In the genomic region with DNA sequence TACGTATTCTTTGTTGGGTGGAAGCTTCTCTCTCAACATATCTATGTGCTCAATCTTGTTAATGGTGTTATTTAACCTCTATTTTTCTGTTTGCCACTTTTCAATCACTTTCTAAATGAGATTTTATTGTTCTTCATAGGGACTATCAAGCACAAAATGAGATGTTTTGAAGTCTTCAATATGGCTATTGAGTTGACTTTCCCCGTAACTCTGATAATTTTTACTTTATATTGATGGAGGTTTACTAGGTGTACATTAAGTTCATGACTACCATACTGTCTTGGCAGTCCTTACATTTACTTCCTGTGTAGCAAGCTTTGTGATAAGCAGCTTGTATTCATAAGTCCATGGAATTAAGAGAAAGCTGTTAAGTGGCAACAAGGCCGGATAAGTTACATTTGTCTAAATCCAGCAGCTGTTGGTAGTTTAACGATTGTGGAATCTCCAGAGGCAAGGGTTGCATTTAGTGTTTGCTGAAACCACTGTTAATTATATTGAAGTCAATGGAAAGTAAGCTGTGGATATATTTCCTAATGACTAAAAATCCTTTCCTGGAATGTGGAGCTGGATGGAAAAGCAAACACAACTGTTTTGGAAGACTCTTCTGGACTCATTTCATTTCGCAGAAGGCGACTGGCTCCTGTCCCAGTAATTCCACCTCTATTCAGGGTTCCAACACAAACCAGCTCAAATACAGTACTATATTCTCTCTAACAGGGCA, we compare ENCODE assay signal across 11 cellular contexts. TPM values are rescaled to one million over a fixed set of nuclear protein-coding genes. Genes with fewer than 3 reads are reported as not detected.
DNase-seq lines count a peak whose midpoint lies in the region; ATAC-seq and TF ChIP-seq lines count a peak whose summit lies in the region.
"Had no signal": no experiment of that assay in that cellular context is flagged by ENCODE, and none has a peak within 500 bp of the region (broad histone marks: within the 10 kb centered on the region; RNA-seq: fewer than 3 reads in every experiment).

No MANE protein-coding gene starts in this region.

- CTCF ChIA-PET in IMR-90 (lab: Yijun Ruan, JAX), result interaction anchor here (0.6 kb wide), 1 partner anchor 144 kb away, joined by 3 read pairs; no protein-coding TSS in a partner anchor

- H2AFZ ChIP-seq in IMR-90 (replicated peaks; ENCODE audit: low read length, poor library complexity), result no peak overlapping the region
- H2AFZ ChIP-seq in smooth muscle cell (ENCODE audit: low read depth), result no peak overlapping the region

- H3K9me3 ChIP-seq in IMR-90 (ENCODE audit: control insufficient read depth, insufficient read depth, low read length) (no peaks in the 10 kb centered on the region), ascending aorta (no peaks in the 10 kb centered on the region), left ventricle myocardium inferior (replicated peaks) (no peaks in the 10 kb centered on the region), smooth muscle cell (replicated peaks; ENCODE audit: low read depth) (no peaks in the 10 kb centered on the region)

- H3K4ac ChIP-seq in IMR-90 (ENCODE audit: low read depth, low read length), result no peak overlapping the region

- peaks cover 29 to 64% of the 10 kb centered on the region in 2 experiments for H3K79me1 ChIP-seq in IMR-90 (ENCODE audit: low read depth in 1 of 2, low read length in 2 of 2)

- ATAC-seq in IMR-90 (ENCODE audit: low read depth) (peak; percentile 45), HG02588 (IDR thresholded peaks at IDR 0.05; ENCODE audit: unreplicated experiment) (no peak)

- TF ChIP-seq POLR2A in IMR-90 (IDR thresholded peaks at IDR 0.05; ENCODE audit: low read depth, low read length), result no peak

- no peak overlapping the region for H4K5ac ChIP-seq in IMR-90 (ENCODE audit: low read depth, low read length)

- H2BK20ac ChIP-seq in IMR-90 (ENCODE audit: low read depth, low read length), result no peak overlapping the region

- no peaks in the 10 kb centered on the region for H3K27me3 ChIP-seq in IMR-90 (ENCODE audit: control insufficient read depth, insufficient read depth, low read length)
- no peaks in the 10 kb centered on the region for H3K27me3 ChIP-seq in ascending aorta
- H3K27me3 ChIP-seq in left ventricle myocardium inferior (ENCODE audit: low read depth), result no peaks in the 10 kb centered on the region
- no peaks in the 10 kb centered on the region for H3K27me3 ChIP-seq in smooth muscle cell (ENCODE audit: low read depth)

- H3K14ac ChIP-seq in IMR-90 (replicated peaks; ENCODE audit: low read depth, low read length), result no peak overlapping the region

- no peak overlapping the region for H3K27ac Mint-ChIP-seq in T-helper 2 cell treated with Interferon-gamma antibody and Interleukin-4, amounts not matched to agents 5 μg/mL and 100 μg/mL, for 36 hours
- H3K27ac Mint-ChIP-seq: activated CD4-positive, alpha-beta memory T cell treated with anti-CD3 and anti-CD28 coated beads for 36 hours; activated naive CD8-positive, alpha-beta T cell had no signal

- no peak overlapping the region for H2BK15ac ChIP-seq in IMR-90 (ENCODE audit: low read depth, low read length)

- peak; percentile 22 for DNase-seq in IMR-90
- no peak for DNase-seq in ascending aorta (ENCODE audit: low spot score in 2 of 2)
- DNase-seq in left ventricle myocardium inferior, result peak; percentile 28
- DNase-seq in smooth muscle cell (lab: John Stamatoyannopoulos, UW; ENCODE audit: unreplicated experiment), result no peak
- DNase-seq in GM19240 (ENCODE audit: insufficient read length, low spot score), result no peak
- DNase-seq in T-helper 2 cell treated with Interferon-gamma antibody and Interleukin-4, amounts not matched to agents 5 μg/mL and 100 μg/mL, for 36 hours (ENCODE audit: low spot score), result no peak
- no peak for DNase-seq in GM13977 (ENCODE audit: low spot score)
- DNase-seq: activated CD4-positive, alpha-beta memory T cell treated with anti-CD3 and anti-CD28 coated beads for 36 hours; NCI-H226 had no signal

- H2AK9ac ChIP-seq in IMR-90 (replicated peaks; ENCODE audit: low read depth, low read length, poor library complexity), result no peak overlapping the region

- dilution Hi-C loops in IMR-90 (cut with HindIII; ENCODE audit: low sequenced_read_pairs, unreplicated experiment), result no loop called here

- H3K27me3 Mint-ChIP-seq in T-helper 2 cell treated with Interferon-gamma antibody and Interleukin-4, amounts not matched to agents 5 μg/mL and 100 μg/mL, for 36 hours (ENCODE audit: low read depth), result no peaks in the 10 kb centered on the region
- H3K27me3 Mint-ChIP-seq: activated CD4-positive, alpha-beta memory T cell treated with anti-CD3 and anti-CD28 coated beads for 36 hours; activated naive CD8-positive, alpha-beta T cell had no signal

- no peaks in the 10 kb centered on the region for H3K36me3 Mint-ChIP-seq in T-helper 2 cell treated with Interferon-gamma antibody and Interleukin-4, amounts not matched to agents 5 μg/mL and 100 μg/mL, for 36 hours (ENCODE audit: low read depth)
- H3K36me3 Mint-ChIP-seq: activated CD4-positive, alpha-beta memory T cell treated with anti-CD3 and anti-CD28 coated beads for 36 hours; activated naive CD8-positive, alpha-beta T cell had no signal

- no peaks in the 10 kb centered on the region for H3K9me3 Mint-ChIP-seq in T-helper 2 cell treated with Interferon-gamma antibody and Interleukin-4, amounts not matched to agents 5 μg/mL and 100 μg/mL, for 36 hours
- H3K9me3 Mint-ChIP-seq: activated CD4-positive, alpha-beta memory T cell treated with anti-CD3 and anti-CD28 coated beads for 36 hours had no signal

- no peak overlapping the region for H3K4me3 ChIP-seq in IMR-90 (ENCODE audit: insufficient read depth, low read depth, low read length)
- H3K4me3 ChIP-seq in ascending aorta, result no peak overlapping the region
- no peak overlapping the region for H3K4me3 ChIP-seq in left ventricle myocardium inferior
- no peak overlapping the region for H3K4me3 ChIP-seq in smooth muscle cell

- no peak overlapping the region for H2BK120ac ChIP-seq in IMR-90 (ENCODE audit: low read depth, low read length)

- peaks cover 4% of the 10 kb centered on the region for H3F3A ChIP-seq in smooth muscle cell (ENCODE audit: low read depth)

- H3K56ac ChIP-seq in IMR-90 (ENCODE audit: extremely low read depth, insufficient read depth, low read length), result no peak overlapping the region

- H3K4me1 ChIP-seq in IMR-90 (ENCODE audit: control insufficient read depth, insufficient read depth, low read length) (peaks cover 6% of the 10 kb centered on the region), ascending aorta (peaks cover 5 to 35% of the 10 kb centered on the region in 2 donors), left ventricle myocardium inferior (peaks cover 85% of the 10 kb centered on the region), smooth muscle cell (ENCODE audit: low read depth) (no peaks in the 10 kb centered on the region)

- H3K36me3 ChIP-seq in IMR-90 (ENCODE audit: control insufficient read depth, insufficient read depth, low read length), result no peaks in the 10 kb centered on the region
- H3K36me3 ChIP-seq in ascending aorta, result no peaks in the 10 kb centered on the region
- no peaks in the 10 kb centered on the region for H3K36me3 ChIP-seq in left ventricle myocardium inferior
- H3K36me3 ChIP-seq in smooth muscle cell (ENCODE audit: low read depth), result no peaks in the 10 kb centered on the region

- no peak for TF ChIP-seq CTCF in IMR-90 (conservative IDR thresholded peaks at IDR 0.05; ENCODE audit: low read depth, low read length)
- TF ChIP-seq CTCF in ascending aorta (IDR thresholded peaks at IDR 0.05), result no peak
- no peak for TF ChIP-seq CTCF in left ventricle myocardium inferior (IDR thresholded peaks at IDR 0.05; ENCODE audit: borderline replicate concordance)
- no peak for TF ChIP-seq CTCF in smooth muscle cell (IDR thresholded peaks at IDR 0.05; ENCODE audit: borderline replicate concordance, insufficient read depth, poor library complexity, severe bottlenecking)
- TF ChIP-seq CTCF in GM13977 (IDR thresholded peaks at IDR 0.05; ENCODE audit: extremely low read depth, insufficient read depth, missing control alignments), result no peak

- no peak overlapping the region for H3K18ac ChIP-seq in IMR-90 (ENCODE audit: low read depth, low read length)

- H4K8ac ChIP-seq in IMR-90 (ENCODE audit: low read depth in 2 of 2, low read length in 2 of 2), result no peak overlapping the region

- 22% methylated on average over 1 of the region's 6 CpGs; no CpG with 5 or more reads in 1 of the 2 experiments for WGBS in IMR-90 (ENCODE audit: extremely low coverage in 2 of 2, insufficient read length in 1 of 2), 2 experiments
- 15% methylated on average over 6 of the region's 6 CpGs for WGBS in smooth muscle cell (ENCODE audit: low lambda C conversion rate)

- no peak overlapping the region for H3K9ac ChIP-seq in IMR-90 (ENCODE audit: low read depth, low read length)
- no peak overlapping the region for H3K9ac ChIP-seq in smooth muscle cell (ENCODE audit: low read depth)

- H3K9me1 ChIP-seq in IMR-90 (ENCODE audit: insufficient read depth, low read length), result peaks cover 3% of the 10 kb centered on the region; the same call in 1 of the 2 replicates

- peaks cover 18% of the 10 kb centered on the region for H3K79me2 ChIP-seq in smooth muscle cell (ENCODE audit: low read depth)

- no peak overlapping the region for H3K27ac ChIP-seq in IMR-90 (ENCODE audit: insufficient read depth, low read length)
- peak overlapping the region; percentile 27 to 43 for H3K27ac ChIP-seq in ascending aorta
- peak overlapping the region; percentile 62 for H3K27ac ChIP-seq in left ventricle myocardium inferior (replicated peaks)
- peak overlapping the region; percentile 29 for H3K27ac ChIP-seq in smooth muscle cell (ENCODE audit: low read depth)

- H4K91ac ChIP-seq in IMR-90 (ENCODE audit: insufficient read depth, low read depth, low read length), result no peak overlapping the region

- in situ Hi-C loops in IMR-90 (cut with MboI; ENCODE audit: low sequenced_read_pairs) (no loop called here), GM13977 (cut with MboI; ENCODE audit: low pct_unique_long_range_greater_than_20kb, low sequenced_read_pairs, unreplicated experiment) (no loop called here)

- H2AK5ac ChIP-seq in IMR-90 (ENCODE audit: low read depth, low read length), result no peak overlapping the region

- H3K23ac ChIP-seq in IMR-90 (ENCODE audit: low read depth, low read length), result no peak overlapping the region

- H3K4me3 Mint-ChIP-seq in T-helper 2 cell treated with Interferon-gamma antibody and Interleukin-4, amounts not matched to agents 5 μg/mL and 100 μg/mL, for 36 hours, result no peak overlapping the region
- H3K4me3 Mint-ChIP-seq: activated CD4-positive, alpha-beta memory T cell treated with anti-CD3 and anti-CD28 coated beads for 36 hours; activated naive CD8-positive, alpha-beta T cell had no signal

- peaks cover 25% of the 10 kb centered on the region for H4K20me1 ChIP-seq in IMR-90 (ENCODE audit: insufficient read depth, low read length)
- peaks cover 87% of the 10 kb centered on the region for H4K20me1 ChIP-seq in smooth muscle cell (ENCODE audit: low read depth)

- no peak for TF ChIP-seq RAD21 in IMR-90 (IDR thresholded peaks at IDR 0.05; ENCODE audit: low read length)

- intact Hi-C loops in IMR-90 (cut with micrococcal nuclease), result loop anchor here (5.0 kb wide), 2 partner anchors 46 to 86 kb away; a partner anchor contains a TSS
- intact Hi-C loops in ascending aorta (cut with DNase I), result no loop called here
- intact Hi-C loops in left ventricle myocardium inferior (cut with micrococcal nuclease), result no loop called here

- peak overlapping the region; percentile 24 for H2BK5ac ChIP-seq in IMR-90 (ENCODE audit: low read depth, low read length, poor library complexity, severe bottlenecking)

- BruUV-seq in IMR-90 (replicated peaks; lab: Mats Ljungman, UMichigan), result no TSS peak

- no peak overlapping the region for H3K4me2 ChIP-seq in IMR-90 (ENCODE audit: low read depth, low read length)
- peak overlapping the region; percentile 62 for H3K4me2 ChIP-seq in smooth muscle cell

- no peaks in the 10 kb centered on the region for H3K4me1 Mint-ChIP-seq in T-helper 2 cell treated with Interferon-gamma antibody and Interleukin-4, amounts not matched to agents 5 μg/mL and 100 μg/mL, for 36 hours (ENCODE audit: low read depth)

- POLR2A ChIA-PET in IMR-90 (lab: Charles Lee; ENCODE audit: unreplicated experiment), result no interaction called here

RNA-seq across cellular contexts. Expression of a gene that starts 57.3 kb away (rescaled TPM):
- 8.1 and 8.4 TPM in 2 replicates for total RNA-seq in IMR-90 (2012; rRNA removed)
- polyA plus RNA-seq in IMR-90 (2012; rRNA removed), result 25.6 and 28.9 TPM in 2 replicates
- polyA plus RNA-seq in IMR-90 (2012; cell fraction: cytosol; rRNA removed), result 27.3 and 43.9 TPM in 2 replicates
- 16.8 and 47.4 TPM in 2 replicates for polyA plus RNA-seq in IMR-90 (2012; cell fraction: nucleus; rRNA removed; ENCODE audit: low replicate concordance)
- total RNA-seq in ascending aorta, result 9.2 TPM
- total RNA-seq in left ventricle myocardium inferior, result 27.1 TPM
- 13.6 and 29.7 TPM in 2 replicates for total RNA-seq in smooth muscle cell
- 29.2 and 33.4 TPM in 2 replicates for polyA plus RNA-seq in smooth muscle cell

Comparison
In these comparisons a context has a peak if more than half of its experiments do, and no peak if none do; other contexts are left out.
1. DNase-seq: peak in IMR-90 (single experiment) and left ventricle myocardium inferior (single experiment); none in ascending aorta (0 of 2), smooth muscle cell (single experiment), GM19240 (single experiment), T-helper 2 cell treated with Interferon-gamma antibody and Interleukin-4, amounts not matched to agents 5 μg/mL and 100 μg/mL, for 36 hours (single experiment) and GM13977 (single experiment).